ENCODE assay signal across 19 cellular contexts in the genomic region with DNA sequence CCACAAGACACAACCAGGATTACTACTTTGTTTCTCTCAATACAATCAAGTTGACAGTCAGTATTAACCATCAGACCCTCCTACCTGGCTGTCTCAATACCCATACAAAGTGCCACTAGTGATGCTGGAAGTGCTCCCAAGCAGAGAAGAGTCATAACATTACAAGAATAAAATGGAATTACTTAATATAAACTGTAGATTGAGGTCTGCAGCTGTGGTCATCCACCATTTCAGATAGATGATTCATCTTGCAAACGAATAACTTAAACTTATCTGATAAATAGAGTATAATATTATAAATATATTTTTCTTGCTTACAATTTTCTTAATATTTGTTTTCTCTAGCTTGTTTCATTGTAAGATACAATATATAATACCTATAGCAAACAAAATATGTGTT.
DNase-seq lines count a peak whose midpoint lies in the region; ATAC-seq, FAIRE-seq and TF ChIP-seq lines count a peak whose summit lies in the region.
"Had no signal": no experiment of that assay in that cellular context is flagged by ENCODE, and none has a peak within 500 bp of the region (broad histone marks: within the 10 kb centered on the region; RNA-seq: fewer than 3 reads in every experiment).

No MANE protein-coding gene starts in this region.

- H3K4me1 ChIP-seq in astrocyte (ENCODE audit: insufficient read depth, low read length): no peaks in the 10 kb centered on the region
- H3K4me1 ChIP-seq: A549, Caco-2, HAP-1 had no signal

- H3K27me3 ChIP-seq in MG63 (no peaks in the 10 kb centered on the region), astrocyte (ENCODE audit: insufficient read depth, low read length) (no peaks in the 10 kb centered on the region)

- H3K4me1 Mint-ChIP-seq in astrocyte (ENCODE audit: low read depth, unreplicated experiment): no peaks in the 10 kb centered on the region
- H3K4me1 Mint-ChIP-seq: CD14-positive monocyte; CD8-positive, alpha-beta memory T cell had no signal

- no peaks in the 10 kb centered on the region for H3K27me3 Mint-ChIP-seq in astrocyte (ENCODE audit: low read depth, unreplicated experiment)
- H3K27me3 Mint-ChIP-seq: CD8-positive, alpha-beta memory T cell had no signal

- H3K4me3 Mint-ChIP-seq in astrocyte (ENCODE audit: unreplicated experiment): no peak overlapping the region
- H3K4me3 Mint-ChIP-seq: CD14-positive monocyte; CD8-positive, alpha-beta memory T cell; HFFc6 had no signal

- no peak overlapping the region for H3K4me2 ChIP-seq in astrocyte (ENCODE audit: low read length)
- H3K4me2 ChIP-seq: A549 had no signal

- DNase-seq in MG63: peak; percentile 18
- peak; percentile 52 for DNase-seq in astrocyte (ENCODE audit: low read depth)
- peak; percentile 26 for DNase-seq in fibroblast of mammary gland (ENCODE audit: low read depth)
- peak; percentile 57 for DNase-seq in iris pigment epithelial cell (ENCODE audit: low read depth)
- no peak for DNase-seq in NCI-H1092 (lab: John Stamatoyannopoulos, UW)
- no peak for DNase-seq in activated CD8-positive, alpha-beta memory T cell treated with anti-CD3 and anti-CD28 coated beads, Interleukin-2, amount 50 U/mL, for 48 hours
- DNase-seq in NK-92 treated with Interleukin-12 subunit alpha and Interleukin-12 subunit beta, amount 100 ng/mL, for 24 hours (lab: John Stamatoyannopoulos, UW): no peak
- DNase-seq: Caco-2; CD8-positive, alpha-beta memory T cell; DND-41; GF-D8; HFFc6 had no signal

- no peak for FAIRE-seq in astrocyte (lab: Jason Lieb, UNC)
- FAIRE-seq: A549, H1, HepG2, HTR-8/SVneo had no signal

- H3K4me3 ChIP-seq in MG63: no peak overlapping the region
- no peak overlapping the region for H3K4me3 ChIP-seq in astrocyte (ENCODE audit: insufficient read depth, low read depth, low read length)
- H3K4me3 ChIP-seq in fibroblast of mammary gland (ENCODE audit: control insufficient read depth, low read depth, low read length): no peak overlapping the region
- H3K4me3 ChIP-seq: A549, HAP-1 had no signal

- H3K9me3 Mint-ChIP-seq in astrocyte (ENCODE audit: unreplicated experiment): peaks cover 7% of the 10 kb centered on the region
- H3K9me3 Mint-ChIP-seq: HFFc6 had no signal

- H4K20me1 ChIP-seq in astrocyte (ENCODE audit: insufficient read depth, low read length): no peaks in the 10 kb centered on the region

- H3K27ac ChIP-seq in astrocyte (ENCODE audit: low read depth, low read length): no peak overlapping the region
- H3K27ac ChIP-seq: A549 had no signal

- TF ChIP-seq CTCF in astrocyte (IDR thresholded peaks at IDR 0.05; ENCODE audit: insufficient read depth, low read depth, low read length) (no peak), fibroblast of mammary gland (conservative IDR thresholded peaks at IDR 0.05; ENCODE audit: control insufficient read depth, insufficient read depth, low read depth, low read length) (no peak)

- H3K9me3 ChIP-seq in MG63 (no peaks in the 10 kb centered on the region), astrocyte (ENCODE audit: insufficient read depth, low read depth, low read length) (no peaks in the 10 kb centered on the region)
- H3K9me3 ChIP-seq: A549, Caco-2, HAP-1 had no signal

- no peaks in the 10 kb centered on the region for H3K36me3 Mint-ChIP-seq in astrocyte (ENCODE audit: low read depth, unreplicated experiment)
- H3K36me3 Mint-ChIP-seq: CD14-positive monocyte; CD8-positive, alpha-beta memory T cell had no signal

- H3K9ac ChIP-seq in astrocyte (ENCODE audit: low read length): no peak overlapping the region

- H2AFZ ChIP-seq in astrocyte (ENCODE audit: low read depth, low read length): no peak overlapping the region

- H3K36me3 ChIP-seq in MG63 (no peaks in the 10 kb centered on the region), astrocyte (ENCODE audit: insufficient read depth, low read length) (no peaks in the 10 kb centered on the region)
- H3K36me3 ChIP-seq: HAP-1 had no signal

- no peak for ATAC-seq in GM18517 (IDR thresholded peaks at IDR 0.05; ENCODE audit: unreplicated experiment)
- ATAC-seq: A549, HepG2 had no signal

- no peaks in the 10 kb centered on the region for H3K79me2 ChIP-seq in astrocyte (ENCODE audit: insufficient read depth, low read length)

- no peak overlapping the region for H3K27ac Mint-ChIP-seq in astrocyte (ENCODE audit: unreplicated experiment)
- H3K27ac Mint-ChIP-seq: CD14-positive monocyte; CD8-positive, alpha-beta memory T cell; HFFc6 had no signal

Comparison
In these comparisons a context has a peak if more than half of its experiments do, and no peak if none do; other contexts are left out.
1. DNase-seq: peak in MG63 (single experiment), astrocyte (single experiment), fibroblast of mammary gland (single experiment) and iris pigment epithelial cell (single experiment); none in NCI-H1092 (single experiment), activated CD8-positive, alpha-beta memory T cell treated with anti-CD3 and anti-CD28 coated beads, Interleukin-2, amount 50 U/mL, for 48 hours (single experiment) and NK-92 treated with Interleukin-12 subunit alpha and Interleukin-12 subunit beta, amount 100 ng/mL, for 24 hours (single experiment).